ENCODE assay signal across 1 cellular context in the genomic region with DNA sequence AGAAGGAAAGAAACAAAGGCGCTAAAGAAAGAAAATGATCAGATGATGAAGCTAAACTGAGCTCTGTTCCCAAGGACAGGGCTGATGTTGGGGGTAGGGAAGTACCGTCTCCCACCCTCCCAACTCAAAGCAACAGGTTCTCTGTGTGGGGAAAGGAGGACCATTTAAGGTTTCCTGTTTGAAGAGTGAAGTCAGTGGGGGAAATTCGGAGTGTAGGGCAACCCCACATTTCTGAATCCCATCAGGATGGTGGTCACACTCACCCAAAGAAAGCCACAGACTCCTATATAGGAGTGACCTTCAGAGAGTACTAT.
TF ChIP-seq lines count a peak whose summit lies in the region.

No MANE protein-coding gene starts in this region.

TF ChIP-seq in HCT116, 20 proteins besides CTCF, POLR2A, EP300 and RAD21 (continued from another document):
- TF ChIP-seq, protein P1, sequence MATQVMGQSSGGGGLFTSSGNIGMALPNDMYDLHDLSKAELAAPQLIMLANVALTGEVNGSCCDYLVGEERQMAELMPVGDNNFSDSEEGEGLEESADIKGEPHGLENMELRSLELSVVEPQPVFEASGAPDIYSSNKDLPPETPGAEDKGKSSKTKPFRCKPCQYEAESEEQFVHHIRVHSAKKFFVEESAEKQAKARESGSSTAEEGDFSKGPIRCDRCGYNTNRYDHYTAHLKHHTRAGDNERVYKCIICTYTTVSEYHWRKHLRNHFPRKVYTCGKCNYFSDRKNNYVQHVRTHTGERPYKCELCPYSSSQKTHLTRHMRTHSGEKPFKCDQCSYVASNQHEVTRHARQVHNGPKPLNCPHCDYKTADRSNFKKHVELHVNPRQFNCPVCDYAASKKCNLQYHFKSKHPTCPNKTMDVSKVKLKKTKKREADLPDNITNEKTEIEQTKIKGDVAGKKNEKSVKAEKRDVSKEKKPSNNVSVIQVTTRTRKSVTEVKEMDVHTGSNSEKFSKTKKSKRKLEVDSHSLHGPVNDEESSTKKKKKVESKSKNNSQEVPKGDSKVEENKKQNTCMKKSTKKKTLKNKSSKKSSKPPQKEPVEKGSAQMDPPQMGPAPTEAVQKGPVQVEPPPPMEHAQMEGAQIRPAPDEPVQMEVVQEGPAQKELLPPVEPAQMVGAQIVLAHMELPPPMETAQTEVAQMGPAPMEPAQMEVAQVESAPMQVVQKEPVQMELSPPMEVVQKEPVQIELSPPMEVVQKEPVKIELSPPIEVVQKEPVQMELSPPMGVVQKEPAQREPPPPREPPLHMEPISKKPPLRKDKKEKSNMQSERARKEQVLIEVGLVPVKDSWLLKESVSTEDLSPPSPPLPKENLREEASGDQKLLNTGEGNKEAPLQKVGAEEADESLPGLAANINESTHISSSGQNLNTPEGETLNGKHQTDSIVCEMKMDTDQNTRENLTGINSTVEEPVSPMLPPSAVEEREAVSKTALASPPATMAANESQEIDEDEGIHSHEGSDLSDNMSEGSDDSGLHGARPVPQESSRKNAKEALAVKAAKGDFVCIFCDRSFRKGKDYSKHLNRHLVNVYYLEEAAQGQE (IDR thresholded peaks at IDR 0.05; ENCODE audit: low read depth), result no peak
- TF ChIP-seq YY1 (IDR thresholded peaks at IDR 0.05; ENCODE audit: extremely low read depth, insufficient replicate concordance, low read depth, low read length) (no peak), SRF (IDR thresholded peaks at IDR 0.05; ENCODE audit: low read depth) (no peak), ELF1 (IDR thresholded peaks at IDR 0.05; ENCODE audit: borderline replicate concordance, low read depth) (no peak), TCF7L2 (IDR thresholded peaks at IDR 0.05; ENCODE audit: borderline replicate concordance, extremely low read depth, insufficient read depth, insufficient read length) (no peak), CEBPB (IDR thresholded peaks at IDR 0.05; ENCODE audit: low read depth) (no peak), EZH2 (IDR thresholded peaks at IDR 0.05) (no peak), JUND (IDR thresholded peaks at IDR 0.05) (no peak), SIN3A (IDR thresholded peaks at IDR 0.05; ENCODE audit: low read depth) (no peak), ZFX (IDR thresholded peaks at IDR 0.05) (no peak)
- TF ChIP-seq, protein P2, sequence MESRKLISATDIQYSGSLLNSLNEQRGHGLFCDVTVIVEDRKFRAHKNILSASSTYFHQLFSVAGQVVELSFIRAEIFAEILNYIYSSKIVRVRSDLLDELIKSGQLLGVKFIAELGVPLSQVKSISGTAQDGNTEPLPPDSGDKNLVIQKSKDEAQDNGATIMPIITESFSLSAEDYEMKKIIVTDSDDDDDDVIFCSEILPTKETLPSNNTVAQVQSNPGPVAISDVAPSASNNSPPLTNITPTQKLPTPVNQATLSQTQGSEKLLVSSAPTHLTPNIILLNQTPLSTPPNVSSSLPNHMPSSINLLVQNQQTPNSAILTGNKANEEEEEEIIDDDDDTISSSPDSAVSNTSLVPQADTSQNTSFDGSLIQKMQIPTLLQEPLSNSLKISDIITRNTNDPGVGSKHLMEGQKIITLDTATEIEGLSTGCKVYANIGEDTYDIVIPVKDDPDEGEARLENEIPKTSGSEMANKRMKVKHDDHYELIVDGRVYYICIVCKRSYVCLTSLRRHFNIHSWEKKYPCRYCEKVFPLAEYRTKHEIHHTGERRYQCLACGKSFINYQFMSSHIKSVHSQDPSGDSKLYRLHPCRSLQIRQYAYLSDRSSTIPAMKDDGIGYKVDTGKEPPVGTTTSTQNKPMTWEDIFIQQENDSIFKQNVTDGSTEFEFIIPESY (IDR thresholded peaks at IDR 0.05; ENCODE audit: extremely low read depth, insufficient replicate concordance, low read length), result no peak
- TF ChIP-seq, protein P3, sequence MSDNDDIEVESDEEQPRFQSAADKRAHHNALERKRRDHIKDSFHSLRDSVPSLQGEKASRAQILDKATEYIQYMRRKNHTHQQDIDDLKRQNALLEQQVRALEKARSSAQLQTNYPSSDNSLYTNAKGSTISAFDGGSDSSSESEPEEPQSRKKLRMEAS (IDR thresholded peaks at IDR 0.05), result no peak
TF ChIP-seq in HCT116: peak in this region for 0.
